Comparison of ENCODE assay signal across 1 cellular context in the genomic region with DNA sequence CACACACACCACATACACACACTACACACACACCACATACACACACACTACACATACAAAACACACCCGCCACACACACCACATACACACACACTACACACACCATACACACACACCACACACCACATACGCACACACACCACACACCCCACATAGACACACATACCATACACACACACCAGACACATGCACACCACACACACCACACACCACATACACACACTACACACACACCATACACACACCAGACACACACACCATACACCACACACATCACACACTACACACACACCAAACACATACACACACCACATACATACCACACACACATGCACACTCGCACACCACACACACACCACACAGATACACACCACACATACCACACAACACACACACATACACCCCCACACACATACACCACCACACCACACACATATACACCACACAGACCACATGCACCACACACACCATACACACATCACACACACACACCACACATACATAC.
TF ChIP-seq lines count a peak whose summit lies in the region.

No MANE protein-coding gene starts in this region.

TF ChIP-seq in IMR-90, 13 proteins besides CTCF, POLR2A, EP300 and RAD21:
- TF ChIP-seq FOS (IDR thresholded peaks at IDR 0.05; ENCODE audit: low read depth, low read length) (no peak), CEBPB (IDR thresholded peaks at IDR 0.05; ENCODE audit: low read depth, low read length) (no peak), NFE2L2 (IDR thresholded peaks at IDR 0.05; ENCODE audit: low read depth, low read length) (no peak), MAZ (IDR thresholded peaks at IDR 0.05; ENCODE audit: borderline replicate concordance, low read depth, low read length) (no peak), RFX5 (IDR thresholded peaks at IDR 0.05; ENCODE audit: low read depth, low read length) (no peak), MXI1 (IDR thresholded peaks at IDR 0.05; ENCODE audit: borderline replicate concordance, low read depth, low read length) (no peak), RCOR1 (IDR thresholded peaks at IDR 0.05; ENCODE audit: insufficient replicate concordance, low read length) (no peak)
- TF ChIP-seq, protein P1, sequence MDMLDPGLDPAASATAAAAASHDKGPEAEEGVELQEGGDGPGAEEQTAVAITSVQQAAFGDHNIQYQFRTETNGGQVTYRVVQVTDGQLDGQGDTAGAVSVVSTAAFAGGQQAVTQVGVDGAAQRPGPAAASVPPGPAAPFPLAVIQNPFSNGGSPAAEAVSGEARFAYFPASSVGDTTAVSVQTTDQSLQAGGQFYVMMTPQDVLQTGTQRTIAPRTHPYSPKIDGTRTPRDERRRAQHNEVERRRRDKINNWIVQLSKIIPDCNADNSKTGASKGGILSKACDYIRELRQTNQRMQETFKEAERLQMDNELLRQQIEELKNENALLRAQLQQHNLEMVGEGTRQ (IDR thresholded peaks at IDR 0.05; ENCODE audit: low read depth, low read length) = no peak
